In the genomic region with DNA sequence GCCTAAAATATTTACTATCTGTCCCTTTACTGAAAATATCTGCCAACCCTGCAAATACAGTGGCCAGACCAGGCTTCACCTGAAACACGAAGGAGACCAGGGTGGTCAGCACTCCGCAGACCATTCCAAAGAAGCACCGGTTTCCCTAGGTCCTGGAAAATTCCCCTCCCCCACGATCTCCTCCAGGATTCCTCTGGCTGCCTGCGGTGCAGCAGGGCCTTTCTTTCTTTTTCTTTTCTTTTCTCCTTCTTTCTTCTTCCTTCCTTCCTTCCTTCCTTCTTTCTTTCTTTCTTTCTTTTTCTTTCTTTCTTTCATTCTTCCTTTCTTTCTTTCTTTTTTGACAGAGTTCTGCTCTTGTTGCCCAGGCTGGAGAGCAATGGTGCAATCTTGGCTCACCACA, we compare ENCODE assay signal across 11 cellular contexts.
"Had no signal": no experiment of that assay in that cellular context is flagged by ENCODE, and none has a peak within 500 bp of the region (broad histone marks: within the 10 kb centered on the region; RNA-seq: fewer than 3 reads in every experiment).

No MANE protein-coding gene starts in this region.

- ATAC-seq: activated T-cell treated with anti-CD3 and anti-CD28 coated beads, Interleukin-2, amount 50 U/mL, for 72 hours had no signal

- H3K36me3 ChIP-seq: esophagus muscularis mucosa, ovary had no signal

- DNase-seq: activated CD4-positive, alpha-beta memory T cell treated with anti-CD3 and anti-CD28 coated beads for 36 hours; activated CD4-positive, alpha-beta T cell treated with anti-CD3 and anti-CD28 coated beads for 1 hour; activated CD8-positive, alpha-beta memory T cell treated with anti-CD3 and anti-CD28 coated beads, Interleukin-2, amount 50 U/mL, for 4 hours; activated naive CD8-positive, alpha-beta T cell treated with anti-CD3 and anti-CD28 coated beads, Interleukin-2, amount 10 ng/mL, durations not matched to agents 7 days and 5 days; activated T-cell treated with anti-CD3 and anti-CD28 coated beads, Interleukin-2, amount 50 U/mL, for 72 hours; anterior cingulate cortex; glutamatergic neuron; ovary; stimulated activated CD4-positive, alpha-beta T cell treated with anti-CD3 and anti-CD28 coated beads, Interleukin-4, amount 100 ng/mL, for 4 hours; SW 1271 had no signal

- H3K27me3 ChIP-seq: esophagus muscularis mucosa, ovary had no signal

- H3K9me3 ChIP-seq: esophagus muscularis mucosa, ovary had no signal

- H3K4me3 ChIP-seq: esophagus muscularis mucosa, ovary had no signal

- H3K27ac ChIP-seq: ovary had no signal
